Comparison of ENCODE assay signal across 12 cellular contexts in genomic region chr14:68964300-68965093, GRCh38. TPM values are rescaled to one million over a fixed set of nuclear protein-coding genes. Genes with fewer than 3 reads are reported as not detected.
A peak's percentile ranks its signal among the peaks of the same experiment; 100 is the strongest.
DNase-seq lines count a peak whose midpoint lies in the region; ATAC-seq, FAIRE-seq and TF ChIP-seq lines count a peak whose summit lies in the region.
"Had no signal": no experiment of that assay in that cellular context is flagged by ENCODE, and none has a peak within 500 bp of the region (broad histone marks: within the 10 kb centered on the region; RNA-seq: fewer than 3 reads in every experiment).

No MANE protein-coding gene starts in this region.

- H3K9me3 ChIP-seq in CD4-positive, alpha-beta T cell (ENCODE audit: control insufficient read depth, low read length), result no peaks in the 10 kb centered on the region
- H3K9me3 ChIP-seq in RWPE2 (ENCODE audit: severe bottlenecking), result no peaks in the 10 kb centered on the region
- no peaks in the 10 kb centered on the region for H3K9me3 ChIP-seq in gastroesophageal sphincter
- no peaks in the 10 kb centered on the region for H3K9me3 ChIP-seq in gastrocnemius medialis
- H3K9me3 ChIP-seq: BLaER1 treated with 17β-estradiol and CSF1 and Interleukin-3, amounts not matched to agents 10 nM and 100 nM had no signal

- H3K27ac Mint-ChIP-seq in CD4-positive, alpha-beta T cell, result peak overlapping the region; percentile 97
- peak overlapping the region; percentile 8 for H3K27ac Mint-ChIP-seq in progenitor cell of endocrine pancreas

- H3K4me3 ChIP-seq in RWPE2 (ENCODE audit: severe bottlenecking), result no peak overlapping the region
- no peak overlapping the region for H3K4me3 ChIP-seq in gastroesophageal sphincter
- no peak overlapping the region for H3K4me3 ChIP-seq in gastrocnemius medialis
- H3K4me3 ChIP-seq: BLaER1 treated with 17β-estradiol and CSF1 and Interleukin-3, amounts not matched to agents 10 nM and 100 nM had no signal

- ATAC-seq in CD4-positive, alpha-beta T cell (ENCODE audit: poor library complexity), result no peak
- no peak for ATAC-seq in RWPE2 (ENCODE audit: low read depth)
- no peak for ATAC-seq in gastroesophageal sphincter
- ATAC-seq in gastrocnemius medialis, result no peak

- no peak overlapping the region for H3K4me3 Mint-ChIP-seq in CD4-positive, alpha-beta T cell
- H3K4me3 Mint-ChIP-seq in progenitor cell of endocrine pancreas (ENCODE audit: low read depth), result no peak overlapping the region

- no peak overlapping the region for H3K27ac ChIP-seq in CD4-positive, alpha-beta T cell (ENCODE audit: low read depth, low read length)
- H3K27ac ChIP-seq in RWPE2 (ENCODE audit: poor library complexity, severe bottlenecking) (peak overlapping the region; percentile 98), gastroesophageal sphincter (peak overlapping the region; percentile 4 to 99 (median 93)), gastrocnemius medialis (no peak overlapping the region)
- H3K27ac ChIP-seq: BLaER1 treated with 17β-estradiol and CSF1 and Interleukin-3, amounts not matched to agents 10 nM and 100 nM had no signal

- POLR2A ChIA-PET in CD4-positive, alpha-beta T cell (lab: Charles Lee), result interaction anchor here (1.1 to 1.6 kb wide), 4 partner anchors 8 to 15 kb away, joined by 3 read pairs; partner anchors contain the start of gene ACTN1

- no peak for TF ChIP-seq EP300 in gastroesophageal sphincter (IDR thresholded peaks at IDR 0.05)

- DNase-seq in CD4-positive, alpha-beta T cell, result no peak
- DNase-seq in RWPE2 (ENCODE audit: low spot score) (no peak), progenitor cell of endocrine pancreas (ENCODE audit: low spot score, unreplicated experiment) (no peak), DMS153 treated with DMSO at 0.1 percent for 48 hours (lab: John Stamatoyannopoulos, UW; ENCODE audit: unreplicated experiment) (no peak), D721Med (ENCODE audit: insufficient read length, low spot score) (no peak), gastrocnemius medialis (no peak), NCI-H748 (lab: John Stamatoyannopoulos, UW; ENCODE audit: unreplicated experiment) (no peak)
- DNase-seq: activated CD4-positive, alpha-beta T cell treated with anti-CD3 and anti-CD28 coated beads, Interleukin-2, amount 50 U/mL, for 1 hour; GF-D8; stimulated activated CD4-positive, alpha-beta T cell treated with anti-CD3 and anti-CD28 coated beads, Interleukin-1b, Interleukin-23, amount 100 ng/mL, for 48 hours had no signal

- TF ChIP-seq CTCF in CD4-positive, alpha-beta T cell (IDR thresholded peaks at IDR 0.05), result no peak
- TF ChIP-seq CTCF in RWPE2 (IDR thresholded peaks at IDR 0.05; ENCODE audit: poor library complexity, severe bottlenecking), result no peak
- TF ChIP-seq CTCF in gastroesophageal sphincter (IDR thresholded peaks at IDR 0.05), result no peak
- TF ChIP-seq CTCF in progenitor cell of endocrine pancreas (IDR thresholded peaks at IDR 0.05; ENCODE audit: unreplicated experiment), result no peak
- TF ChIP-seq CTCF in D721Med (IDR thresholded peaks at IDR 0.05; ENCODE audit: insufficient read depth, missing control alignments), result no peak
- TF ChIP-seq CTCF in gastrocnemius medialis (IDR thresholded peaks at IDR 0.05 in 4 of 5, conservative IDR thresholded peaks at IDR 0.05 in 1 of 5), result no peak

- H3K4me1 ChIP-seq in RWPE2 (ENCODE audit: insufficient read depth, poor library complexity, severe bottlenecking) (peaks cover 100% of the 10 kb centered on the region), gastroesophageal sphincter (peaks cover 4 to 100% (median 74%) of the 10 kb centered on the region in 3 donors), gastrocnemius medialis (peaks cover 8 to 21% of the 10 kb centered on the region in 2 donors)

- peaks cover 97% of the 10 kb centered on the region for H3K4me1 Mint-ChIP-seq in CD4-positive, alpha-beta T cell (ENCODE audit: low read depth)
- peaks cover 24% of the 10 kb centered on the region for H3K4me1 Mint-ChIP-seq in progenitor cell of endocrine pancreas (ENCODE audit: low read depth)

- CTCF ChIA-PET in CD4-positive, alpha-beta T cell (lab: Charles Lee), result no interaction called here

- H3K9me3 Mint-ChIP-seq in CD4-positive, alpha-beta T cell, result no peaks in the 10 kb centered on the region
- no peaks in the 10 kb centered on the region for H3K9me3 Mint-ChIP-seq in progenitor cell of endocrine pancreas (ENCODE audit: low read depth)

- peaks cover 38% of the 10 kb centered on the region for H3K36me3 Mint-ChIP-seq in CD4-positive, alpha-beta T cell (ENCODE audit: low read depth)
- no peaks in the 10 kb centered on the region for H3K36me3 Mint-ChIP-seq in progenitor cell of endocrine pancreas (ENCODE audit: insufficient read depth)

- no peak for TF ChIP-seq POLR2A in gastroesophageal sphincter (IDR thresholded peaks at IDR 0.05)
- TF ChIP-seq POLR2A in gastrocnemius medialis (IDR thresholded peaks at IDR 0.05), result no peak

- H3K36me3 ChIP-seq in RWPE2 (ENCODE audit: low read depth), result peaks cover 97% of the 10 kb centered on the region
- no peaks in the 10 kb centered on the region for H3K36me3 ChIP-seq in gastroesophageal sphincter
- no peaks in the 10 kb centered on the region for H3K36me3 ChIP-seq in gastrocnemius medialis

- no peaks in the 10 kb centered on the region for H3K27me3 Mint-ChIP-seq in CD4-positive, alpha-beta T cell
- no peaks in the 10 kb centered on the region for H3K27me3 Mint-ChIP-seq in progenitor cell of endocrine pancreas

- no peaks in the 10 kb centered on the region for H3K27me3 ChIP-seq in CD4-positive, alpha-beta T cell (ENCODE audit: control insufficient read depth, insufficient read depth, low read length)
- H3K27me3 ChIP-seq in RWPE2 (ENCODE audit: insufficient read depth, poor library complexity, severe bottlenecking), result no peaks in the 10 kb centered on the region
- no peaks in the 10 kb centered on the region for H3K27me3 ChIP-seq in gastroesophageal sphincter
- H3K27me3 ChIP-seq in gastrocnemius medialis, result no peaks in the 10 kb centered on the region
- H3K27me3 ChIP-seq: BLaER1 treated with 17β-estradiol and CSF1 and Interleukin-3, amounts not matched to agents 10 nM and 100 nM had no signal

- 56 to 58% methylated on average over 5 to 7 of the region's 12 CpGs for WGBS in gastroesophageal sphincter (ENCODE audit: low coverage in 1 of 2), 2 donors

- FAIRE-seq in D721Med (lab: Jason Lieb, UNC), result no peak

- intact Hi-C loops in CD4-positive, alpha-beta T cell (cut with DNase I, micrococcal nuclease), result no loop called here
- intact Hi-C loops in gastrocnemius medialis (cut with DNase I; ENCODE audit: low total_unique reads), result no loop called here

- in situ Hi-C loops in gastrocnemius medialis (cut with MboI; ENCODE audit: low sequenced_read_pairs in 4 of 4), result no loop called here

RNA-seq across cellular contexts. Expression of gene ACTN1, which starts 14.6 kb away (rescaled TPM):
- total RNA-seq in CD4-positive, alpha-beta T cell, result 100 to 1,000 TPM; 128 to 143 TPM
- 1,000 to 10,000 TPM in 2 of 4 donors, 100 to 1,000 TPM in 2; 776 to 1,910 (median 969) TPM for total RNA-seq in gastroesophageal sphincter
- 92.6 and 105 TPM in 2 replicates for total RNA-seq in progenitor cell of endocrine pancreas
- 10 to 100 TPM; 10.0 to 17.3 (median 14.1) TPM for total RNA-seq in gastrocnemius medialis

Comparison
In these comparisons a context has a peak if more than half of its experiments do, and no peak if none do; other contexts are left out.
1. H3K27ac ChIP-seq: peak in RWPE2 (single experiment) and gastroesophageal sphincter (4 of 4); none in CD4-positive, alpha-beta T cell (single experiment) and gastrocnemius medialis (0 of 4).